Comparison of ENCODE assay signal across 7 cellular contexts in genomic region chr9:133671371-133671770, GRCh38. TPM values are rescaled to one million over a fixed set of nuclear protein-coding genes. Genes with fewer than 3 reads are reported as not detected.
"Had no signal": no experiment of that assay in that cellular context is flagged by ENCODE, and none has a peak within 500 bp of the region (broad histone marks: within the 10 kb centered on the region; RNA-seq: fewer than 3 reads in every experiment).

No MANE protein-coding gene starts in this region.

- ATAC-seq: K562 had no signal

- DNase-seq: H9, HCEC 1CT, IMR-90 had no signal

- H3K9me3 Mint-ChIP-seq: GM23338 had no signal

- H3K4me3 Mint-ChIP-seq: GM23338, H9 had no signal

- H3K27ac Mint-ChIP-seq: GM23338 had no signal

RNA-seq across cellular contexts. Expression of gene DBH, which starts 35.2 kb away (rescaled TPM):
- total RNA-seq: H1, H9, HT-29, IMR-90, K562 had no signal
